In genomic region chr2:3288455-3289163, GRCh38 we compare ENCODE assay signal across 18 cellular contexts.
DNase-seq lines count a peak whose midpoint lies in the region; ATAC-seq and TF ChIP-seq lines count a peak whose summit lies in the region.
"Had no signal": no experiment of that assay in that cellular context is flagged by ENCODE, and none has a peak within 500 bp of the region (broad histone marks: within the 10 kb centered on the region; RNA-seq: fewer than 3 reads in every experiment).

No MANE protein-coding gene starts in this region.

- H3K27ac ChIP-seq in cingulate gyrus (ENCODE audit: low read depth, low read length): peak overlapping the region; percentile 81
- H3K27ac ChIP-seq in WERI-Rb-1: no peak overlapping the region
- no peak overlapping the region for H3K27ac ChIP-seq in upper lobe of right lung
- H3K27ac ChIP-seq: epithelial cell of prostate, gastroesophageal sphincter, thoracic aorta had no signal

- ATAC-seq in upper lobe of right lung: no peak
- ATAC-seq: gastroesophageal sphincter, natural killer cell, Panc1, WTC11 had no signal

- H3K27me3 ChIP-seq in WERI-Rb-1 (ENCODE audit: insufficient read depth, low read depth, severe bottlenecking): no peaks in the 10 kb centered on the region
- no peaks in the 10 kb centered on the region for H3K27me3 ChIP-seq in upper lobe of right lung
- H3K27me3 ChIP-seq: gastroesophageal sphincter had no signal

- H3K4me3 ChIP-seq in WERI-Rb-1 (ENCODE audit: low read depth, low read length) (no peak overlapping the region), upper lobe of right lung (no peak overlapping the region)
- H3K4me3 ChIP-seq: gastroesophageal sphincter, thoracic aorta had no signal

- DNase-seq in DMS53 (lab: John Stamatoyannopoulos, UW): peak; percentile 5
- no peak for DNase-seq in DMS53 treated with DMSO at 0.1 percent for 48 hours (lab: John Stamatoyannopoulos, UW; ENCODE audit: unreplicated experiment)
- DNase-seq in NCI-H1417 treated with DMSO at 0.1 percent for 48 hours (lab: John Stamatoyannopoulos, UW): peak; percentile 32
- peak; percentile 26 for DNase-seq in putamen (ENCODE audit: low spot score)
- DNase-seq in WERI-Rb-1: no peak
- no peak for DNase-seq in SIG-M5 (lab: John Stamatoyannopoulos, UW)
- DNase-seq in upper lobe of right lung: no peak
- DNase-seq: 8988T; activated effector memory CD4-positive, alpha-beta T cell treated with Interleukin-2 at 50 U/mL for 16 hours; EL; MM.1S; natural killer cell had no signal

- H3K36me3 ChIP-seq in WERI-Rb-1 (peaks cover 4% of the 10 kb centered on the region), upper lobe of right lung (no peaks in the 10 kb centered on the region)
- H3K36me3 ChIP-seq: gastroesophageal sphincter, thoracic aorta had no signal

- intact Hi-C loops in upper lobe of right lung (cut with DNase I): no loop called here

- TF ChIP-seq CTCF in WERI-Rb-1 (IDR thresholded peaks at IDR 0.05; ENCODE audit: low read depth, low read length): no peak
- TF ChIP-seq CTCF in upper lobe of right lung (IDR thresholded peaks at IDR 0.05): no peak

- H3K4me1 ChIP-seq in upper lobe of right lung: no peaks in the 10 kb centered on the region
- H3K4me1 ChIP-seq: gastroesophageal sphincter had no signal

- peaks cover 4% of the 10 kb centered on the region for H3K9me3 ChIP-seq in WERI-Rb-1 (ENCODE audit: severe bottlenecking)
- H3K9me3 ChIP-seq in upper lobe of right lung: no peaks in the 10 kb centered on the region
- H3K9me3 ChIP-seq: gastroesophageal sphincter, thoracic aorta had no signal

Comparison
In these comparisons a context has a peak if more than half of its experiments do, and no peak if none do; other contexts are left out.
1. DNase-seq: peak in DMS53 (single experiment), NCI-H1417 treated with DMSO at 0.1 percent for 48 hours (single experiment) and putamen (single experiment); none in DMS53 treated with DMSO at 0.1 percent for 48 hours (single experiment), WERI-Rb-1 (single experiment), SIG-M5 (single experiment) and upper lobe of right lung (single experiment).